6 cellular contexts compared by ENCODE assay signal in genomic region chr2:193900292-193900691, GRCh38.
"Had no signal": no experiment of that assay in that cellular context is flagged by ENCODE, and none has a peak within 500 bp of the region (broad histone marks: within the 10 kb centered on the region; RNA-seq: fewer than 3 reads in every experiment).

No MANE protein-coding gene starts in this region.

- DNase-seq: H9, HCEC 1CT, Karpas-422, KBM-7 had no signal

- ATAC-seq: GM23338, HepG2 had no signal
